In genomic region chr6:81900616-81901015, GRCh38 we compare ENCODE assay signal across 15 cellular contexts.
DNase-seq lines count a peak whose midpoint lies in the region; ATAC-seq and TF ChIP-seq lines count a peak whose summit lies in the region.
"Had no signal": no experiment of that assay in that cellular context is flagged by ENCODE, and none has a peak within 500 bp of the region (broad histone marks: within the 10 kb centered on the region; RNA-seq: fewer than 3 reads in every experiment).

No MANE protein-coding gene starts in this region.

- TF ChIP-seq CTCF in GM13977 (IDR thresholded peaks at IDR 0.05; ENCODE audit: extremely low read depth, insufficient read depth, missing control alignments) = no peak

- peaks cover 4% of the 10 kb centered on the region for H3K9me3 Mint-ChIP-seq in activated CD8-positive, alpha-beta T cell treated with anti-CD3 and anti-CD28 coated beads, Interleukin-2, amount 10 ng/mL, durations not matched to agents 7 days and 5 days (ENCODE audit: insufficient read depth)
- H3K9me3 Mint-ChIP-seq: memory B cell had no signal

- no peaks in the 10 kb centered on the region for H3K27me3 Mint-ChIP-seq in activated CD8-positive, alpha-beta T cell treated with anti-CD3 and anti-CD28 coated beads, Interleukin-2, amount 10 ng/mL, durations not matched to agents 7 days and 5 days (ENCODE audit: low read depth)
- H3K27me3 Mint-ChIP-seq: memory B cell had no signal

- H3K27ac Mint-ChIP-seq in activated CD8-positive, alpha-beta T cell treated with anti-CD3 and anti-CD28 coated beads, Interleukin-2, amount 10 ng/mL, durations not matched to agents 7 days and 5 days = no peak overlapping the region
- H3K27ac Mint-ChIP-seq: activated CD8-positive, alpha-beta T cell treated with anti-CD3 and anti-CD28 coated beads for 36 hours; memory B cell; neural progenitor cell had no signal

- no peak overlapping the region for H3K4me3 Mint-ChIP-seq in activated CD8-positive, alpha-beta T cell treated with anti-CD3 and anti-CD28 coated beads, Interleukin-2, amount 10 ng/mL, durations not matched to agents 7 days and 5 days
- H3K4me3 Mint-ChIP-seq: activated CD8-positive, alpha-beta T cell treated with anti-CD3 and anti-CD28 coated beads for 36 hours; memory B cell; neural progenitor cell had no signal

- no peak for DNase-seq in NCI-H748 treated with DMSO at 0.1 percent for 48 hours (lab: John Stamatoyannopoulos, UW)
- no peak for DNase-seq in activated CD8-positive, alpha-beta T cell treated with anti-CD3 and anti-CD28 coated beads, Interleukin-2, amount 10 ng/mL, durations not matched to agents 7 days and 5 days
- DNase-seq in activated gamma-delta T cell (lab: John Stamatoyannopoulos, UW) = no peak
- no peak for DNase-seq in GM13977 (ENCODE audit: low spot score)
- DNase-seq: activated CD8-positive, alpha-beta T cell treated with anti-CD3 and anti-CD28 coated beads for 36 hours; body of pancreas; KG1; NCI-H1436 treated with DMSO at 0.1 percent for 48 hours; NCI-H69 had no signal

- POLR2A ChIA-PET in activated CD8-positive, alpha-beta T cell treated with anti-CD3 and anti-CD28 coated beads, Interleukin-2, amount 10 ng/mL, durations not matched to agents 7 days and 5 days (lab: Charles Lee) = no interaction called here

- no peaks in the 10 kb centered on the region for H3K36me3 Mint-ChIP-seq in activated CD8-positive, alpha-beta T cell treated with anti-CD3 and anti-CD28 coated beads, Interleukin-2, amount 10 ng/mL, durations not matched to agents 7 days and 5 days (ENCODE audit: low read depth)
- H3K36me3 Mint-ChIP-seq: memory B cell, neural progenitor cell had no signal

- H3K4me1 Mint-ChIP-seq in activated CD8-positive, alpha-beta T cell treated with anti-CD3 and anti-CD28 coated beads, Interleukin-2, amount 10 ng/mL, durations not matched to agents 7 days and 5 days (ENCODE audit: low read depth) = no peaks in the 10 kb centered on the region
- H3K4me1 Mint-ChIP-seq: memory B cell had no signal

- CTCF ChIA-PET in activated CD8-positive, alpha-beta T cell treated with anti-CD3 and anti-CD28 coated beads, Interleukin-2, amount 10 ng/mL, durations not matched to agents 7 days and 5 days (lab: Charles Lee) = no interaction called here

- ATAC-seq in GM18909 (IDR thresholded peaks at IDR 0.05; ENCODE audit: poor library complexity, unreplicated experiment) (peak; percentile 94), GM21515 (IDR thresholded peaks at IDR 0.05; ENCODE audit: unreplicated experiment) (peak; percentile 72), HG03025 (IDR thresholded peaks at IDR 0.05; ENCODE audit: low FRiP score, unreplicated experiment) (peak; percentile 96), HG03575 (IDR thresholded peaks at IDR 0.05; ENCODE audit: extremely low read depth, insufficient number of reproducible peaks, low FRiP score, unreplicated experiment) (peak; percentile 80)
- no peak for ATAC-seq in activated CD8-positive, alpha-beta T cell treated with anti-CD3 and anti-CD28 coated beads, Interleukin-2, amount 10 ng/mL, durations not matched to agents 7 days and 5 days
- ATAC-seq: activated CD8-positive, alpha-beta T cell treated with anti-CD3 and anti-CD28 coated beads for 36 hours had no signal

- in situ Hi-C loops in GM13977 (cut with MboI; ENCODE audit: low pct_unique_long_range_greater_than_20kb, low sequenced_read_pairs, unreplicated experiment) = no loop called here
